In genomic region chr11:76443254-76443935, GRCh38 we compare ENCODE assay signal across 1 cellular context.
TF ChIP-seq lines count a peak whose summit lies in the region.

No MANE protein-coding gene starts in this region.

TF ChIP-seq in K562, 482 proteins besides CTCF, POLR2A, EP300 and RAD21 (continued from another document):
- TF ChIP-seq MGA (IDR thresholded peaks at IDR 0.05), result no peak
- TF ChIP-seq ESRRA (IDR thresholded peaks at IDR 0.05; ENCODE audit: borderline replicate concordance, low read depth), result peak; percentile 93
